12 cellular contexts compared by ENCODE assay signal in genomic region chr17:81978901-81979298, GRCh38. TPM values are rescaled to one million over a fixed set of nuclear protein-coding genes. Genes with fewer than 3 reads are reported as not detected.
DNase-seq lines count a peak whose midpoint lies in the region; ATAC-seq and TF ChIP-seq lines count a peak whose summit lies in the region.
"Had no signal": no experiment of that assay in that cellular context is flagged by ENCODE, and none has a peak within 500 bp of the region (broad histone marks: within the 10 kb centered on the region; RNA-seq: fewer than 3 reads in every experiment).

No MANE protein-coding gene starts in this region.

- H2BK5ac ChIP-seq in neuronal stem cell (ENCODE audit: low read length) (no peak overlapping the region), mesendoderm (ENCODE audit: low read length) (no peak overlapping the region)

- no CpG with 5 or more reads among the region's 8 CpGs for WGBS in neuronal stem cell (ENCODE audit: extremely low coverage in 2 of 2, insufficient read length in 2 of 2, insufficient replicate concordance in 1 of 2), 2 donors
- WGBS in mesendoderm (ENCODE audit: extremely low coverage, insufficient coverage, low lambda C conversion rate), result no CpG with 5 or more reads among the region's 8 CpGs

- no peaks in the 10 kb centered on the region for H3K9me2 ChIP-seq in OCI-LY1 (ENCODE audit: low read depth, low read length)

- H4K20me1 ChIP-seq in OCI-LY1 (ENCODE audit: insufficient read depth, low read length), result no peaks in the 10 kb centered on the region

- H3K4me1 ChIP-seq in OCI-LY1 (ENCODE audit: insufficient read depth, low read length, severe bottlenecking) (peaks cover 17% of the 10 kb centered on the region), neuronal stem cell (ENCODE audit: control insufficient read depth in 2 of 2, insufficient read depth in 1 of 2, low read depth in 1 of 2, low read length in 2 of 2) (peaks cover 8% of the 10 kb centered on the region in 2 donors), mesendoderm (ENCODE audit: control insufficient read depth, low read depth, low read length) (no peaks in the 10 kb centered on the region)

- no peak overlapping the region for H3K23ac ChIP-seq in neuronal stem cell (ENCODE audit: low read depth, low read length, poor library complexity)
- H3K23ac ChIP-seq in mesendoderm (ENCODE audit: low read length), result no peak overlapping the region

- TF ChIP-seq CTCF in Calu3 (IDR thresholded peaks at IDR 0.05; ENCODE audit: unreplicated experiment) (no peak), OCI-LY1 (IDR thresholded peaks at IDR 0.05; ENCODE audit: low read length) (no peak), chondrocyte (IDR thresholded peaks at IDR 0.05) (no peak)

- no peaks in the 10 kb centered on the region for H3K9me3 ChIP-seq in OCI-LY1 (ENCODE audit: low read length)
- no peaks in the 10 kb centered on the region for H3K9me3 ChIP-seq in neuronal stem cell (replicated peaks in 1 of 2; ENCODE audit: control insufficient read depth in 2 of 2, insufficient read depth in 1 of 2, low read depth in 1 of 2, low read length in 2 of 2)

- ATAC-seq in GM18498 (IDR thresholded peaks at IDR 0.05; ENCODE audit: unreplicated experiment) (no peak), HG03442 (IDR thresholded peaks at IDR 0.05; ENCODE audit: unreplicated experiment) (no peak)

- no peak overlapping the region for H2BK15ac ChIP-seq in neuronal stem cell (ENCODE audit: low read length)
- H2BK15ac ChIP-seq in mesendoderm (replicated peaks; ENCODE audit: low read depth), result no peak overlapping the region

- peaks cover 12% of the 10 kb centered on the region for H3K4me1 Mint-ChIP-seq in Calu3 (ENCODE audit: low read depth, unreplicated experiment)
- peaks cover 17% of the 10 kb centered on the region for H3K4me1 Mint-ChIP-seq in chondrocyte (ENCODE audit: low read depth)

- no peak overlapping the region for H2BK12ac ChIP-seq in neuronal stem cell (ENCODE audit: low read length)

- H3K36me3 ChIP-seq in OCI-LY1 (ENCODE audit: insufficient read depth, low read length) (peaks cover 12% of the 10 kb centered on the region), neuronal stem cell (replicated peaks in 1 of 2; ENCODE audit: control insufficient read depth in 2 of 2, insufficient read depth in 2 of 2, low read length in 2 of 2) (peaks cover 2 to 27% of the 10 kb centered on the region in 2 donors), mesendoderm (ENCODE audit: control insufficient read depth, insufficient read depth, low read length) (no peaks in the 10 kb centered on the region)

- no peak overlapping the region for H3K14ac ChIP-seq in neuronal stem cell (ENCODE audit: low read length)

- DNase-seq in Calu3 (no peak), chondrocyte (ENCODE audit: low spot score) (no peak), neuronal stem cell (ENCODE audit: low spot score) (no peak), NCI-H446 (lab: John Stamatoyannopoulos, UW) (no peak), mesendoderm (no peak)
- DNase-seq: amniotic stem cell; NCI-H2227 treated with DMSO at 0.1 percent for 48 hours; stimulated activated CD4-positive, alpha-beta T cell treated with anti-CD3 and anti-CD28 coated beads, Interleukin-4, amount 100 ng/mL, for 4 hours had no signal

- no peaks in the 10 kb centered on the region for H3K79me2 ChIP-seq in OCI-LY1 (ENCODE audit: insufficient read depth, low read length)
- peaks cover 2% of the 10 kb centered on the region for H3K79me2 ChIP-seq in mesendoderm (ENCODE audit: control insufficient read depth, insufficient read depth, low read length)

- peak overlapping the region; percentile 91 for H3K4me3 Mint-ChIP-seq in Calu3 (ENCODE audit: low read depth, unreplicated experiment)
- peak overlapping the region; percentile 70 for H3K4me3 Mint-ChIP-seq in chondrocyte (ENCODE audit: unreplicated experiment)

- no peak overlapping the region for H3K27ac Mint-ChIP-seq in Calu3 (ENCODE audit: unreplicated experiment)
- H3K27ac Mint-ChIP-seq in chondrocyte (ENCODE audit: unreplicated experiment), result peak overlapping the region; percentile 49

- H3K18ac ChIP-seq in neuronal stem cell (ENCODE audit: low read length) (no peak overlapping the region), mesendoderm (ENCODE audit: low read length) (no peak overlapping the region)

- no peak overlapping the region for H3K9ac ChIP-seq in OCI-LY1 (ENCODE audit: low read length)
- no peak overlapping the region for H3K9ac ChIP-seq in neuronal stem cell (ENCODE audit: low read depth, low read length, poor library complexity)
- H3K9ac ChIP-seq in mesendoderm (ENCODE audit: low read length), result no peak overlapping the region

- H3K4me2 ChIP-seq in OCI-LY1 (ENCODE audit: low read length), result peak overlapping the region; percentile 71; the same call in 1 of the 2 replicates
- H3K4me2 ChIP-seq in neuronal stem cell (ENCODE audit: insufficient read depth, low read length, poor library complexity, severe bottlenecking), result no peak overlapping the region
- H3K4me2 ChIP-seq in mesendoderm (ENCODE audit: low read length), result no peak overlapping the region

- H4K8ac ChIP-seq in neuronal stem cell (ENCODE audit: low read depth, low read length) (peak overlapping the region; percentile 44), mesendoderm (ENCODE audit: low read depth, low read length) (no peak overlapping the region)

- H2BK120ac ChIP-seq in neuronal stem cell (ENCODE audit: low read depth, low read length) (no peak overlapping the region), mesendoderm (ENCODE audit: low read depth, low read length) (no peak overlapping the region)

- H4K91ac ChIP-seq in neuronal stem cell (ENCODE audit: low read depth, low read length, poor library complexity), result no peak overlapping the region

- H4K5ac ChIP-seq in mesendoderm (ENCODE audit: low read length), result no peak overlapping the region

- peaks cover 4% of the 10 kb centered on the region for H3K79me1 ChIP-seq in neuronal stem cell (ENCODE audit: low read depth, low read length)
- peaks cover 3% of the 10 kb centered on the region for H3K79me1 ChIP-seq in mesendoderm (ENCODE audit: low read length)

- H3K4me3 ChIP-seq in OCI-LY1 (ENCODE audit: low read depth, low read length, poor library complexity, severe bottlenecking) (peak overlapping the region; percentile 97), neuronal stem cell (ENCODE audit: low read length in 2 of 2) (peak overlapping the region in 1 of 2 donors; percentile 88), mesendoderm (ENCODE audit: low read length) (no peak overlapping the region)

- H2AFZ ChIP-seq in OCI-LY1 (ENCODE audit: low read length) (no peak overlapping the region), neuronal stem cell (ENCODE audit: low read length) (no peak overlapping the region)

- no peaks in the 10 kb centered on the region for H3K27me3 ChIP-seq in OCI-LY1 (ENCODE audit: insufficient read depth, low read length)
- peaks cover 0 to 14% (median 0%) of the 10 kb centered on the region in 3 experiments for H3K27me3 ChIP-seq in neuronal stem cell (ENCODE audit: control insufficient read depth in 3 of 3, insufficient read depth in 3 of 3, low read depth in 1 of 3, low read length in 3 of 3)
- no peaks in the 10 kb centered on the region for H3K27me3 ChIP-seq in mesendoderm (ENCODE audit: insufficient read depth, low read length, poor library complexity)

- H3K27ac ChIP-seq in OCI-LY1 (ENCODE audit: low read depth, low read length, poor library complexity, severe bottlenecking) (no peak overlapping the region), neuronal stem cell (replicated peaks; ENCODE audit: low read length) (no peak overlapping the region), mesendoderm (ENCODE audit: low read depth, low read length) (no peak overlapping the region)

- no peaks in the 10 kb centered on the region for H3K27me3 Mint-ChIP-seq in Calu3 (ENCODE audit: unreplicated experiment)
- no peaks in the 10 kb centered on the region for H3K27me3 Mint-ChIP-seq in chondrocyte (ENCODE audit: low read depth)

- no TSS peak for BruUV-seq in Calu3 (replicated peaks; lab: Mats Ljungman, UMichigan)

- H3K9me3 Mint-ChIP-seq in Calu3 (ENCODE audit: low read depth, unreplicated experiment), result peaks cover 2% of the 10 kb centered on the region
- H3K9me3 Mint-ChIP-seq in chondrocyte (ENCODE audit: low read depth), result no peaks in the 10 kb centered on the region

- H3K4ac ChIP-seq in neuronal stem cell (ENCODE audit: low read length) (no peak overlapping the region), mesendoderm (ENCODE audit: low read depth, low read length) (no peak overlapping the region)

- H3K36me3 Mint-ChIP-seq in Calu3 (ENCODE audit: insufficient read depth, unreplicated experiment) (peaks cover 46% of the 10 kb centered on the region), chondrocyte (ENCODE audit: low read depth) (peaks cover 4% of the 10 kb centered on the region)

- intact Hi-C loops in Calu3 (cut with micrococcal nuclease; ENCODE audit: unreplicated experiment), result no loop called here

- CTCF ChIA-PET in Calu3 (lab: Charles Lee), result no interaction called here

- H3F3A ChIP-seq in OCI-LY1 (ENCODE audit: insufficient read depth, low read length), result no peaks in the 10 kb centered on the region

- H2AK5ac ChIP-seq in neuronal stem cell (ENCODE audit: low read depth, low read length), result peak overlapping the region; percentile 93
- no peak overlapping the region for H2AK5ac ChIP-seq in mesendoderm (ENCODE audit: low read length)

- no peak overlapping the region for H3K56ac ChIP-seq in mesendoderm (ENCODE audit: low read length)

RNA-seq across cellular contexts. Expression of gene ASPSCR1, which starts 1.5 kb away (rescaled TPM):
- total RNA-seq in Calu3 (2022) (37.7 and 43.5 TPM in 2 replicates), chondrocyte (30.4 to 36.9 TPM (median 36.1 TPM) in 3 replicates)
- 21.8 TPM for polyA plus RNA-seq in neuronal stem cell (2013, experiment 1 of 2)
- polyA plus RNA-seq in neuronal stem cell (2013, experiment 2 of 2), result 24.2 TPM
- polyA plus RNA-seq in mesendoderm (2013, experiment 1 of 2), result 24.2 TPM
- 25.3 TPM for polyA plus RNA-seq in mesendoderm (2013, experiment 2 of 2)

RNA-seq across cellular contexts. Expression of gene NOTUM, which starts 17.9 kb away (rescaled TPM):
- total RNA-seq in Calu3 (2022) (not detected in 2 replicates), chondrocyte (0.29 TPM in 1 of 3 replicates, not detected in the others)
- polyA plus RNA-seq in neuronal stem cell (2013, experiment 1 of 2), result 0.33 TPM
- polyA plus RNA-seq in neuronal stem cell (2013, experiment 2 of 2), result 0.30 TPM
- polyA plus RNA-seq in mesendoderm (2013, experiment 1 of 2), result 4.3 TPM
- 4.0 TPM for polyA plus RNA-seq in mesendoderm (2013, experiment 2 of 2)
- total RNA-seq: mesenteric fat pad had no signal

RNA-seq across cellular contexts. Expression of gene MYADML2, which starts 31.9 kb away (rescaled TPM):
- total RNA-seq in Calu3 (2022) (not detected in 2 replicates), chondrocyte (not detected in 3 replicates)
- 0.03 TPM for polyA plus RNA-seq in neuronal stem cell (2013, experiment 1 of 2)
- polyA plus RNA-seq in neuronal stem cell (2013, experiment 2 of 2), result 0.03 TPM
- not detected for polyA plus RNA-seq in mesendoderm (2013, experiment 1 of 2)
- polyA plus RNA-seq in mesendoderm (2013, experiment 2 of 2), result 0.01 TPM
- total RNA-seq: mesenteric fat pad had no signal

RNA-seq across cellular contexts. Expression of gene PYCR1, which starts 41.8 kb away (rescaled TPM):
- total RNA-seq in Calu3 (2022) (102 and 105 TPM in 2 replicates), chondrocyte (154 to 235 TPM (median 224 TPM) in 3 replicates)
- 53.9 TPM for polyA plus RNA-seq in neuronal stem cell (2013, experiment 1 of 2)
- polyA plus RNA-seq in neuronal stem cell (2013, experiment 2 of 2), result 52.1 TPM
- polyA plus RNA-seq in mesendoderm (2013, experiment 1 of 2), result 79.0 TPM
- 78.3 TPM for polyA plus RNA-seq in mesendoderm (2013, experiment 2 of 2)

RNA-seq across cellular contexts. Expression of gene CENPX, which starts 43.8 kb away (rescaled TPM):
- total RNA-seq in Calu3 (2022), result 84.4 and 86.9 TPM in 2 replicates
- 18.1 to 25.1 TPM (median 19.2 TPM) in 3 replicates for total RNA-seq in chondrocyte
- 45.1 TPM for polyA plus RNA-seq in neuronal stem cell (2013, experiment 1 of 2)
- polyA plus RNA-seq in neuronal stem cell (2013, experiment 2 of 2), result 45.1 TPM
- 59.9 TPM for polyA plus RNA-seq in mesendoderm (2013, experiment 1 of 2)
- 60.0 TPM for polyA plus RNA-seq in mesendoderm (2013, experiment 2 of 2)
